In genomic region chr5:140594169-140594568, GRCh38 we compare ENCODE assay signal across 12 cellular contexts.
"Had no signal": no experiment of that assay in that cellular context is flagged by ENCODE, and none has a peak within 500 bp of the region (broad histone marks: within the 10 kb centered on the region; RNA-seq: fewer than 3 reads in every experiment).

No MANE protein-coding gene starts in this region.

- DNase-seq: activated naive CD4-positive, alpha-beta T cell treated with anti-CD3 and anti-CD28 coated beads, Interleukin-2, amount 10 ng/mL, durations not matched to agents 7 days and 5 days; central memory CD4-positive, alpha-beta T cell; effector CD8-positive, alpha-beta T cell; nephron progenitor cell; sigmoid colon; stimulated activated CD4-positive, alpha-beta T cell treated with anti-CD3 and anti-CD28 coated beads, Interleukin-12 subunit alpha, Interleukin-12 subunit beta, amount 100 ng/mL, for 4 hours; stimulated activated naive CD4-positive, alpha-beta T cell had no signal

- H3K4me3 ChIP-seq: coronary artery, gastroesophageal sphincter, ovary, sigmoid colon had no signal

- H3K27ac ChIP-seq: gastroesophageal sphincter, ovary had no signal

- H3K4me3 Mint-ChIP-seq: activated naive CD4-positive, alpha-beta T cell treated with anti-CD3 and anti-CD28 coated beads, Interleukin-2, amount 10 ng/mL, durations not matched to agents 7 days and 5 days; nephron progenitor cell had no signal

- H3K36me3 ChIP-seq: gastroesophageal sphincter, ovary, sigmoid colon had no signal

- H3K27me3 ChIP-seq: ovary, sigmoid colon had no signal

- H3K9me3 Mint-ChIP-seq: activated naive CD4-positive, alpha-beta T cell treated with anti-CD3 and anti-CD28 coated beads, Interleukin-2, amount 10 ng/mL, durations not matched to agents 7 days and 5 days; activated T-helper 2 cell treated with anti-CD3 and anti-CD28 coated beads, Interferon-gamma antibody, Interleukin-2, Interleukin-4, amounts not matched to agents 10 μg/mL and 5 μg/mL and 100 μg/mL, durations not matched to agents 14 hours and 24 hours and 36 hours; nephron progenitor cell had no signal

- H3K27ac Mint-ChIP-seq: activated naive CD4-positive, alpha-beta T cell treated with anti-CD3 and anti-CD28 coated beads, Interleukin-2, amount 10 ng/mL, durations not matched to agents 7 days and 5 days; activated T-helper 2 cell treated with anti-CD3 and anti-CD28 coated beads, Interferon-gamma antibody, Interleukin-2, Interleukin-4, amounts not matched to agents 10 μg/mL and 5 μg/mL and 100 μg/mL, durations not matched to agents 14 hours and 24 hours and 36 hours; nephron progenitor cell had no signal

- H3K4me1 Mint-ChIP-seq: activated naive CD4-positive, alpha-beta T cell treated with anti-CD3 and anti-CD28 coated beads, Interleukin-2, amount 10 ng/mL, durations not matched to agents 7 days and 5 days; nephron progenitor cell had no signal

- ATAC-seq: activated CD4-positive, CD25-positive, alpha-beta regulatory T cell treated with anti-CD3 and anti-CD28 coated beads, Interleukin-2, amount 50 U/mL, for 24 hours; gastroesophageal sphincter had no signal

- H3K9me3 ChIP-seq: gastroesophageal sphincter, ovary, sigmoid colon had no signal

- H3K4me1 ChIP-seq: gastroesophageal sphincter, sigmoid colon had no signal

- H3K36me3 Mint-ChIP-seq: activated naive CD4-positive, alpha-beta T cell treated with anti-CD3 and anti-CD28 coated beads, Interleukin-2, amount 10 ng/mL, durations not matched to agents 7 days and 5 days had no signal
